Comparison of ENCODE assay signal across 16 cellular contexts in genomic region chr1:198672124-198672523, GRCh38. TPM values are rescaled to one million over a fixed set of nuclear protein-coding genes. Genes with fewer than 3 reads are reported as not detected.
DNase-seq lines count a peak whose midpoint lies in the region; ATAC-seq, FAIRE-seq and TF ChIP-seq lines count a peak whose summit lies in the region.
"Had no signal": no experiment of that assay in that cellular context is flagged by ENCODE, and none has a peak within 500 bp of the region (broad histone marks: within the 10 kb centered on the region; RNA-seq: fewer than 3 reads in every experiment).

No MANE protein-coding gene starts in this region.

- POLR2A ChIA-PET in A549 (lab: Yijun Ruan, JAX) = no interaction called here

- H3K4me2 ChIP-seq in A549 = no peak overlapping the region; the same call in 2 of the 3 replicates

- FAIRE-seq in A549 (lab: Jason Lieb, UNC) = peak; percentile 7
- FAIRE-seq: endometrium had no signal

- no peak; a peak in 1 of 6 replicates for ATAC-seq in A549
- ATAC-seq: psoas muscle had no signal

- intact Hi-C loops in ascending aorta (cut with DNase I) = no loop called here

- H3K4me1 ChIP-seq in A549 (peaks cover 20% of the 10 kb centered on the region), SJSA1 (replicated peaks) (peaks cover 44% of the 10 kb centered on the region), ascending aorta (no peaks in the 10 kb centered on the region)
- H3K4me1 ChIP-seq: psoas muscle had no signal

- CTCF ChIA-PET in A549 (lab: Yijun Ruan, JAX) = interaction anchor here (0.7 to 2.3 kb wide), 5 partner anchors 9 to 1058 kb away, joined by 3 to 12 read pairs (median 3); no protein-coding TSS in a partner anchor

- 29% methylated on average over 3 of the region's 3 CpGs for WGBS in A549 (ENCODE audit: missing lambda C conversion rate)

- no peaks in the 10 kb centered on the region for H3K27me3 ChIP-seq in SJSA1 (replicated peaks)
- H3K27me3 ChIP-seq in ascending aorta = no peaks in the 10 kb centered on the region

- H3K27ac ChIP-seq in A549 (no peak overlapping the region), SJSA1 (peak overlapping the region; percentile 82), ascending aorta (no peak overlapping the region)
- H3K27ac ChIP-seq: psoas muscle had no signal

- H3K36me3 ChIP-seq in SJSA1 = no peaks in the 10 kb centered on the region
- no peaks in the 10 kb centered on the region for H3K36me3 ChIP-seq in ascending aorta

- no peak for TF ChIP-seq POLR2A in A549 (IDR thresholded peaks at IDR 0.05; ENCODE audit: low read length)

- H3K9me3 ChIP-seq in A549 (no peaks in the 10 kb centered on the region), SJSA1 (replicated peaks) (no peaks in the 10 kb centered on the region), ascending aorta (no peaks in the 10 kb centered on the region)
- H3K9me3 ChIP-seq: psoas muscle had no signal

- no peak for TF ChIP-seq EP300 in A549 (IDR thresholded peaks at IDR 0.05)

- DNase-seq in A549 (ENCODE audit: low read depth in 1 of 2, low spot score in 1 of 2) (peak in 1 of 2 experiments; percentile 15), ELR (ENCODE audit: low read depth) (peak; percentile 88), SJSA1 (ENCODE audit: low read depth in 1 of 2, low spot score in 2 of 2) (peak; percentile 42 to 64), fibroblast of villous mesenchyme (ENCODE audit: low read depth) (peak; percentile 40), MV-4-11 (lab: John Stamatoyannopoulos, UW) (no peak), ascending aorta (ENCODE audit: low spot score in 2 of 2) (no peak)
- DNase-seq in stimulated activated naive CD4-positive, alpha-beta T cell treated with Interleukin-2 at 50 U/mL for 16 hours (lab: John Stamatoyannopoulos, UW) = no peak
- no peak for DNase-seq in activated effector memory CD4-positive, alpha-beta T cell treated with Interleukin-2 at 50 U/mL for 16 hours
- DNase-seq: activated gamma-delta T cell, Calu3, islet precursor cell, NCI-H1105, NCI-H748 treated with DMSO at 0.1 percent for 48 hours, psoas muscle, T1000 had no signal

- TF ChIP-seq RAD21 in A549 (conservative IDR thresholded peaks at IDR 0.05 in 1 of 2, IDR thresholded peaks at IDR 0.05 in 1 of 2) = no peak

- TF ChIP-seq CTCF in A549 (IDR thresholded peaks at IDR 0.05) = no peak
- no peak for TF ChIP-seq CTCF in fibroblast of villous mesenchyme (IDR thresholded peaks at IDR 0.05; ENCODE audit: insufficient read depth, low read depth, low read length)
- TF ChIP-seq CTCF in ascending aorta (IDR thresholded peaks at IDR 0.05) = no peak

- H3K4me3 ChIP-seq in A549 (no peak overlapping the region), SJSA1 (no peak overlapping the region), fibroblast of villous mesenchyme (ENCODE audit: low read depth, low read length) (no peak overlapping the region), ascending aorta (no peak overlapping the region)
- H3K4me3 ChIP-seq: psoas muscle had no signal

TF ChIP-seq in A549, 52 proteins besides CTCF, POLR2A, EP300 and RAD21:
- TF ChIP-seq FOSL2 (IDR thresholded peaks at IDR 0.05) = no peak
- no peak for TF ChIP-seq FOSL2 (CRISPR knock-in tag; IDR thresholded peaks at IDR 0.05)
- peak; percentile 34; the same call in 1 of the 2 replicates for TF ChIP-seq GATA3 (IDR thresholded peaks at IDR 0.05; ENCODE audit: borderline replicate concordance)

RNA-seq across cellular contexts. Expression of gene PTPRC, which starts 33.3 kb away (rescaled TPM):
- not detected in 2 replicates for polyA plus RNA-seq in A549 (2011; rRNA removed)
- polyA plus RNA-seq in A549 (2012; cell fraction: cytosol; rRNA removed) = not detected in 2 replicates
- polyA plus RNA-seq in A549 (2012; cell fraction: nucleus; rRNA removed) = not detected in 2 replicates
- polyA plus RNA-seq in A549 (2017; fragmentation: RNase III; extraction: RNeasy Plus Mini Kit Qiagen cat#74134 plus additional on column Dnase treatment) = not detected in 3 replicates
- not detected in 2 replicates for polyA minus RNA-seq in A549 (2011; rRNA and poly(A)+ RNA removed)
- total RNA-seq in SJSA1 (2014; rRNA removed; shearing (Covaris generic)) = not detected in 2 replicates
- total RNA-seq in fibroblast of villous mesenchyme = 0.64 and 3.5 TPM in 2 replicates
- 21.3 TPM for total RNA-seq in ascending aorta
- total RNA-seq: Calu3 had no signal

Comparison
In these comparisons a context has a peak if more than half of its experiments do, and no peak if none do; other contexts are left out.
1. DNase-seq: peak in ELR (single experiment), SJSA1 (2 of 2) and fibroblast of villous mesenchyme (single experiment); none in MV-4-11 (single experiment), stimulated activated naive CD4-positive, alpha-beta T cell treated with Interleukin-2 at 50 U/mL for 16 hours (single experiment), ascending aorta (0 of 2) and activated effector memory CD4-positive, alpha-beta T cell treated with Interleukin-2 at 50 U/mL for 16 hours (single experiment).